Comparison of ENCODE assay signal across 10 cellular contexts in genomic region chr1:202618387-202619022, GRCh38.
DNase-seq lines count a peak whose midpoint lies in the region; ATAC-seq, FAIRE-seq and TF ChIP-seq lines count a peak whose summit lies in the region.
"Had no signal": no experiment of that assay in that cellular context is flagged by ENCODE, and none has a peak within 500 bp of the region (broad histone marks: within the 10 kb centered on the region; RNA-seq: fewer than 3 reads in every experiment).

No MANE protein-coding gene starts in this region.

- intact Hi-C loops in ovary (cut with DNase I) (no loop called here), kidney (cut with DNase I) (no loop called here), prostate gland (cut with DNase I) (loop anchor here (5.0 kb wide), 1 partner anchor 121 kb away; no protein-coding TSS in a partner anchor)

- 23 to 31% (median 27%) methylated on average over 8 of the region's 8 CpGs for WGBS in ovary, 3 donors
- 50% methylated on average over 8 of the region's 8 CpGs for WGBS in prostate gland

- H3K4me3 Mint-ChIP-seq in activated T-helper 17 cell treated with anti-CD3 and anti-CD28 coated beads, Interleukin-2, amount 50 U/mL, for 72 hours: no peak overlapping the region

- H3K9me3 Mint-ChIP-seq in activated T-helper 17 cell treated with anti-CD3 and anti-CD28 coated beads, Interleukin-2, amount 50 U/mL, for 72 hours: no peaks in the 10 kb centered on the region

- no peak for TF ChIP-seq EP300 in ovary (IDR thresholded peaks at IDR 0.05)

- H3K27ac ChIP-seq in ovary: peak overlapping the region; percentile 13 to 52
- no peak overlapping the region for H3K27ac ChIP-seq in kidney (ENCODE audit: low read depth in 2 of 2, low read length in 2 of 2)
- peak overlapping the region in 1 of 2 donors; percentile 56 for H3K27ac ChIP-seq in prostate gland

- no peaks in the 10 kb centered on the region for H3K36me3 Mint-ChIP-seq in activated T-helper 17 cell treated with anti-CD3 and anti-CD28 coated beads, Interleukin-2, amount 50 U/mL, for 72 hours (ENCODE audit: low read depth)

- ATAC-seq in HG02623 (IDR thresholded peaks at IDR 0.05; ENCODE audit: unreplicated experiment): peak; percentile 46
- ATAC-seq in activated T-helper 17 cell treated with anti-CD3 and anti-CD28 coated beads, Interleukin-2, amount 50 U/mL, for 72 hours (replicated peaks): peak; percentile 63

- no peaks in the 10 kb centered on the region for H3K36me3 ChIP-seq in ovary
- H3K36me3 ChIP-seq in kidney (ENCODE audit: control insufficient read depth in 1 of 2, insufficient read depth in 2 of 2, low read length in 2 of 2): no peaks in the 10 kb centered on the region
- H3K36me3 ChIP-seq in prostate gland: no peaks in the 10 kb centered on the region

- peaks cover 11% of the 10 kb centered on the region for H3K27me3 Mint-ChIP-seq in activated T-helper 17 cell treated with anti-CD3 and anti-CD28 coated beads, Interleukin-2, amount 50 U/mL, for 72 hours

- peaks cover 10% of the 10 kb centered on the region for H3K4me1 Mint-ChIP-seq in activated T-helper 17 cell treated with anti-CD3 and anti-CD28 coated beads, Interleukin-2, amount 50 U/mL, for 72 hours

- H3K9me3 ChIP-seq in ovary (no peaks in the 10 kb centered on the region), kidney (ENCODE audit: control insufficient read depth in 1 of 2, low read length in 2 of 2) (no peaks in the 10 kb centered on the region), prostate gland (no peaks in the 10 kb centered on the region)

- H3K27ac Mint-ChIP-seq in activated T-helper 17 cell treated with anti-CD3 and anti-CD28 coated beads, Interleukin-2, amount 50 U/mL, for 72 hours: no peak overlapping the region

- no peak overlapping the region for H3K9ac ChIP-seq in kidney (ENCODE audit: low read length in 2 of 2)

- in situ Hi-C loops in GM13977 (cut with MboI; ENCODE audit: low pct_unique_long_range_greater_than_20kb, low sequenced_read_pairs, unreplicated experiment): no loop called here

- DNase-seq in GM13977 (ENCODE audit: low spot score) (peak; percentile 53), ovary (no peak), NCI-H1436 (lab: John Stamatoyannopoulos, UW) (no peak), kidney (no peak), prostate gland (ENCODE audit: low spot score) (no peak)
- DNase-seq in stimulated activated CD8-positive, alpha-beta memory T cell treated with anti-CD3 and anti-CD28 coated beads, Interleukin-4, amount 100 ng/mL, for 48 hours: no peak
- DNase-seq: effector CD4-positive, alpha-beta T cell had no signal

- FAIRE-seq in kidney (lab: Jason Lieb, UNC): no peak
- FAIRE-seq: TTC549 had no signal

- no peak for TF ChIP-seq POLR2A in ovary (IDR thresholded peaks at IDR 0.05)
- no peak for TF ChIP-seq POLR2A in prostate gland (IDR thresholded peaks at IDR 0.05)

- H3K4me3 ChIP-seq in ovary (no peak overlapping the region), kidney (ENCODE audit: low read length in 2 of 2) (no peak overlapping the region), prostate gland (no peak overlapping the region)

- TF ChIP-seq CTCF in GM13977 (IDR thresholded peaks at IDR 0.05; ENCODE audit: extremely low read depth, insufficient read depth, missing control alignments): no peak
- TF ChIP-seq CTCF in ovary (IDR thresholded peaks at IDR 0.05): no peak
- TF ChIP-seq CTCF in kidney (IDR thresholded peaks at IDR 0.05; ENCODE audit: borderline replicate concordance, extremely low read depth, insufficient read depth): no peak
- no peak for TF ChIP-seq CTCF in prostate gland (IDR thresholded peaks at IDR 0.05)

- H3K27me3 ChIP-seq in ovary (no peaks in the 10 kb centered on the region), prostate gland (replicated peaks; ENCODE audit: insufficient read depth) (no peaks in the 10 kb centered on the region)

- H3K4me1 ChIP-seq in ovary (ENCODE audit: insufficient read depth) (peaks cover 27% of the 10 kb centered on the region), kidney (ENCODE audit: control insufficient read depth in 1 of 2, insufficient read depth in 1 of 2, low read depth in 1 of 2, low read length in 2 of 2) (peaks cover 0 to 12% of the 10 kb centered on the region in 2 donors), prostate gland (replicated peaks) (no peaks in the 10 kb centered on the region)

Comparison
In these comparisons a context has a peak if more than half of its experiments do, and no peak if none do; other contexts are left out.
1. H3K27ac ChIP-seq: peak in ovary (2 of 2); none in kidney (0 of 2).